ENCODE assay signal across 8 cellular contexts in genomic region chr2:64143154-64144056, GRCh38. TPM values are rescaled to one million over a fixed set of nuclear protein-coding genes. Genes with fewer than 3 reads are reported as not detected.
DNase-seq lines count a peak whose midpoint lies in the region; ATAC-seq and TF ChIP-seq lines count a peak whose summit lies in the region.

No MANE protein-coding gene starts in this region.

- TF ChIP-seq CTCF in RWPE1 (conservative IDR thresholded peaks at IDR 0.05; ENCODE audit: low read depth) = no peak
- no peak for TF ChIP-seq CTCF in astrocyte of the spinal cord (IDR thresholded peaks at IDR 0.05; ENCODE audit: low read depth, low read length)
- TF ChIP-seq CTCF in sigmoid colon (IDR thresholded peaks at IDR 0.05) = no peak

- in situ Hi-C loops in Caki2 (cut with HindIII; ENCODE audit: low pct_unique_long_range_greater_than_20kb, low sequenced_read_pairs) = loop anchor here (25.0 kb wide), 1 partner anchor 106 kb away; no protein-coding TSS in a partner anchor
- in situ Hi-C loops in astrocyte of the spinal cord (cut with HindIII; ENCODE audit: low sequenced_read_pairs) = no loop called here

- no peak for TF ChIP-seq EP300 in sigmoid colon (IDR thresholded peaks at IDR 0.05)

- intact Hi-C loops in sigmoid colon (cut with DNase I) = loop anchor here (1.0 to 5.0 kb wide), 7 partner anchors 59 to 184 kb away; no protein-coding TSS in a partner anchor

- peak; percentile 14 for ATAC-seq in GM19467 (IDR thresholded peaks at IDR 0.05; ENCODE audit: unreplicated experiment)
- peak; percentile 3 for ATAC-seq in HG03565 (IDR thresholded peaks at IDR 0.05; ENCODE audit: unreplicated experiment)

- peaks cover 0 to 40% (median 32%) of the 10 kb centered on the region in 4 donors for H3K4me1 ChIP-seq in sigmoid colon

- CTCF ChIA-PET in RWPE1 (lab: Yijun Ruan, JAX) = interaction anchor here (1.1 to 1.7 kb wide), 2 partner anchors 93 to 170 kb away, joined by 3 to 4 read pairs; no protein-coding TSS in a partner anchor

- no peaks in the 10 kb centered on the region for H3K9me3 ChIP-seq in sigmoid colon

- TF ChIP-seq POLR2A in sigmoid colon (IDR thresholded peaks at IDR 0.05) = no peak

- DNase-seq in Caki2 (ENCODE audit: low read depth) (peak; percentile 48), RWPE1 (ENCODE audit: low spot score) (peak; percentile 36), astrocyte of the spinal cord (ENCODE audit: low read depth, low spot score) (peak; percentile 58), sigmoid colon (peak; percentile 66), SKM-1 treated with dmso at 0.1 percent for 144 hours (lab: John Stamatoyannopoulos, UW; ENCODE audit: unreplicated experiment) (no peak)

- H3K36me3 ChIP-seq in sigmoid colon = no peaks in the 10 kb centered on the region

- POLR2A ChIA-PET in RWPE1 (lab: Yijun Ruan, JAX; ENCODE audit: low non-redundant PET) = no interaction called here

- H3K27me3 ChIP-seq in sigmoid colon = no peaks in the 10 kb centered on the region

- H3K27ac ChIP-seq in RWPE1 = peak overlapping the region; percentile 87
- H3K27ac ChIP-seq in sigmoid colon = peak overlapping the region; percentile 97 to 99 (median 98)

- WGBS in sigmoid colon, 2 donors = 0% methylated on average over 69 of the region's 69 CpGs

- H3K4me3 ChIP-seq in astrocyte of the spinal cord (ENCODE audit: low read depth, low read length) (peak overlapping the region; percentile 75), iPS-11a (ENCODE audit: low read depth, low read length) (peak overlapping the region; percentile 92), sigmoid colon (peak overlapping the region; percentile 78 to 99 (median 92))

RNA-seq across cellular contexts. Expression of gene PELI1, which starts 0.8 kb away (rescaled TPM):
- total RNA-seq in Caki2 (2014; rRNA removed; shearing (Covaris generic); ENCODE audit: low replicate concordance) = 8.4 and 10.9 TPM in 2 replicates
- 10 to 100 TPM; 22.0 to 30.8 (median 24.9) TPM for total RNA-seq in sigmoid colon
- polyA plus RNA-seq in sigmoid colon = 10 to 100 TPM; 18.6 to 30.5 (median 21.5) TPM
